Comparison of ENCODE assay signal across 1 cellular context in genomic region chr10:24115403-24115802, GRCh38.
TF ChIP-seq lines count a peak whose summit lies in the region.

No MANE protein-coding gene starts in this region.

TF ChIP-seq in GM23338, 12 proteins besides CTCF, POLR2A, EP300 and RAD21 (continued from another document):
- TF ChIP-seq ZNF462 (CRISPR knock-in tag; IDR thresholded peaks at IDR 0.05) (no peak), POLR2AphosphoS5 (IDR thresholded peaks at IDR 0.05; ENCODE audit: low read depth) (no peak), NANOG (IDR thresholded peaks at IDR 0.05; ENCODE audit: borderline replicate concordance) (no peak), EZH2 (IDR thresholded peaks at IDR 0.05; ENCODE audit: low read depth, unreplicated experiment) (no peak), EZH2phosphoT487 (IDR thresholded peaks at IDR 0.05; ENCODE audit: unreplicated experiment) (no peak), ZNF114 (CRISPR knock-in tag; IDR thresholded peaks at IDR 0.05) (no peak), ETS1 (IDR thresholded peaks at IDR 0.05) (no peak), STAT1 (IDR thresholded peaks at IDR 0.05; ENCODE audit: unreplicated experiment) (no peak), REST (IDR thresholded peaks at IDR 0.05; ENCODE audit: unreplicated experiment) (no peak)
